Comparison of ENCODE assay signal across 1 cellular context in the genomic region with DNA sequence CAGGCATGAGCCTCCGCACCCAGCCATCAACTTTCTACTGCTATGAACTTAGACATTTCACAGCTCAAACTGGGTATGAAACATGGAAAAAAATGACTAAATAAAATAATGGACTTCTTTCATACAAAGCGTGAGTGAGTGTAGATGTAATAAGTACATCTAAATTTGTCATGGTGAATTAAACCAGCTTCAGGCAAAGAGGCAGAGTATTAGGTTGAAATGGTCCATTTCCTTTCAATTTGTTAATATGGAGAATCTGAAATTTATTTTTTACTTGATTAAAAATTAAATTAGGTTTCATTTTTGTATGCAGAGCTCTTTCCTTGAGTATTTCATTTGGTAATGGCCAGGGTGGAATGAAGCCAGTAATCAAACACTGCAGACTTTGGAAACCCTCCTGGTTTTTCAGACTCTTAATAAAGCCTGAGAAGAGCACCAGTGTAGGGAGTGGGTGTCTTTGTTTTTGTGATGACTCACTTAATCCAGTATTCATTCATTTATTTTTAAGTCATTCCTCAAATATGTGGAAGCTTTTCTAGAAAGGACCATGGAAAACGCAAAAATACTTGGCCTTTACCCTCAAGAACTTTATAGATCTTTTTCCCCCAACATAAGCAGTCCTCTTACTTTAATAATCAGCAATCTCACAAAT.
TF ChIP-seq lines count a peak whose summit lies in the region.

No MANE protein-coding gene starts in this region.

TF ChIP-seq in HCT116, 20 proteins besides CTCF, POLR2A, EP300 and RAD21:
- TF ChIP-seq, protein P1, sequence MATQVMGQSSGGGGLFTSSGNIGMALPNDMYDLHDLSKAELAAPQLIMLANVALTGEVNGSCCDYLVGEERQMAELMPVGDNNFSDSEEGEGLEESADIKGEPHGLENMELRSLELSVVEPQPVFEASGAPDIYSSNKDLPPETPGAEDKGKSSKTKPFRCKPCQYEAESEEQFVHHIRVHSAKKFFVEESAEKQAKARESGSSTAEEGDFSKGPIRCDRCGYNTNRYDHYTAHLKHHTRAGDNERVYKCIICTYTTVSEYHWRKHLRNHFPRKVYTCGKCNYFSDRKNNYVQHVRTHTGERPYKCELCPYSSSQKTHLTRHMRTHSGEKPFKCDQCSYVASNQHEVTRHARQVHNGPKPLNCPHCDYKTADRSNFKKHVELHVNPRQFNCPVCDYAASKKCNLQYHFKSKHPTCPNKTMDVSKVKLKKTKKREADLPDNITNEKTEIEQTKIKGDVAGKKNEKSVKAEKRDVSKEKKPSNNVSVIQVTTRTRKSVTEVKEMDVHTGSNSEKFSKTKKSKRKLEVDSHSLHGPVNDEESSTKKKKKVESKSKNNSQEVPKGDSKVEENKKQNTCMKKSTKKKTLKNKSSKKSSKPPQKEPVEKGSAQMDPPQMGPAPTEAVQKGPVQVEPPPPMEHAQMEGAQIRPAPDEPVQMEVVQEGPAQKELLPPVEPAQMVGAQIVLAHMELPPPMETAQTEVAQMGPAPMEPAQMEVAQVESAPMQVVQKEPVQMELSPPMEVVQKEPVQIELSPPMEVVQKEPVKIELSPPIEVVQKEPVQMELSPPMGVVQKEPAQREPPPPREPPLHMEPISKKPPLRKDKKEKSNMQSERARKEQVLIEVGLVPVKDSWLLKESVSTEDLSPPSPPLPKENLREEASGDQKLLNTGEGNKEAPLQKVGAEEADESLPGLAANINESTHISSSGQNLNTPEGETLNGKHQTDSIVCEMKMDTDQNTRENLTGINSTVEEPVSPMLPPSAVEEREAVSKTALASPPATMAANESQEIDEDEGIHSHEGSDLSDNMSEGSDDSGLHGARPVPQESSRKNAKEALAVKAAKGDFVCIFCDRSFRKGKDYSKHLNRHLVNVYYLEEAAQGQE (IDR thresholded peaks at IDR 0.05; ENCODE audit: low read depth) = no peak
- TF ChIP-seq, protein P2, sequence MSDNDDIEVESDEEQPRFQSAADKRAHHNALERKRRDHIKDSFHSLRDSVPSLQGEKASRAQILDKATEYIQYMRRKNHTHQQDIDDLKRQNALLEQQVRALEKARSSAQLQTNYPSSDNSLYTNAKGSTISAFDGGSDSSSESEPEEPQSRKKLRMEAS (IDR thresholded peaks at IDR 0.05) = no peak
- no peak for TF ChIP-seq SRF (IDR thresholded peaks at IDR 0.05; ENCODE audit: low read depth)
- no peak for TF ChIP-seq YY1 (IDR thresholded peaks at IDR 0.05; ENCODE audit: extremely low read depth, insufficient replicate concordance, low read depth, low read length)
- TF ChIP-seq POLR2AphosphoS5 (IDR thresholded peaks at IDR 0.05; ENCODE audit: low read depth, low read length) = no peak
- no peak for TF ChIP-seq CEBPB (IDR thresholded peaks at IDR 0.05; ENCODE audit: low read depth)
- TF ChIP-seq EZH2 (IDR thresholded peaks at IDR 0.05) = no peak
- no peak for TF ChIP-seq SIN3A (IDR thresholded peaks at IDR 0.05; ENCODE audit: low read depth)
- TF ChIP-seq EZH2phosphoT487 (IDR thresholded peaks at IDR 0.05; ENCODE audit: borderline replicate concordance) = no peak
- no peak for TF ChIP-seq ZNF274 (IDR thresholded peaks at IDR 0.05; ENCODE audit: low read depth, low read length)
- TF ChIP-seq FOSL1 (IDR thresholded peaks at IDR 0.05; ENCODE audit: low read depth) = peak; percentile 80
- TF ChIP-seq TCF7L2 (IDR thresholded peaks at IDR 0.05; ENCODE audit: borderline replicate concordance, extremely low read depth, insufficient read depth, insufficient read length) = no peak
- TF ChIP-seq, protein P3, sequence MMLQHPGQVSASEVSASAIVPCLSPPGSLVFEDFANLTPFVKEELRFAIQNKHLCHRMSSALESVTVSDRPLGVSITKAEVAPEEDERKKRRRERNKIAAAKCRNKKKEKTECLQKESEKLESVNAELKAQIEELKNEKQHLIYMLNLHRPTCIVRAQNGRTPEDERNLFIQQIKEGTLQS (IDR thresholded peaks at IDR 0.05) = no peak
- peak; percentile 41; the same call in 1 of the 2 replicates for TF ChIP-seq SP1 (IDR thresholded peaks at IDR 0.05; ENCODE audit: low read depth)
- TF ChIP-seq, protein P4, sequence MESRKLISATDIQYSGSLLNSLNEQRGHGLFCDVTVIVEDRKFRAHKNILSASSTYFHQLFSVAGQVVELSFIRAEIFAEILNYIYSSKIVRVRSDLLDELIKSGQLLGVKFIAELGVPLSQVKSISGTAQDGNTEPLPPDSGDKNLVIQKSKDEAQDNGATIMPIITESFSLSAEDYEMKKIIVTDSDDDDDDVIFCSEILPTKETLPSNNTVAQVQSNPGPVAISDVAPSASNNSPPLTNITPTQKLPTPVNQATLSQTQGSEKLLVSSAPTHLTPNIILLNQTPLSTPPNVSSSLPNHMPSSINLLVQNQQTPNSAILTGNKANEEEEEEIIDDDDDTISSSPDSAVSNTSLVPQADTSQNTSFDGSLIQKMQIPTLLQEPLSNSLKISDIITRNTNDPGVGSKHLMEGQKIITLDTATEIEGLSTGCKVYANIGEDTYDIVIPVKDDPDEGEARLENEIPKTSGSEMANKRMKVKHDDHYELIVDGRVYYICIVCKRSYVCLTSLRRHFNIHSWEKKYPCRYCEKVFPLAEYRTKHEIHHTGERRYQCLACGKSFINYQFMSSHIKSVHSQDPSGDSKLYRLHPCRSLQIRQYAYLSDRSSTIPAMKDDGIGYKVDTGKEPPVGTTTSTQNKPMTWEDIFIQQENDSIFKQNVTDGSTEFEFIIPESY (IDR thresholded peaks at IDR 0.05; ENCODE audit: extremely low read depth, insufficient replicate concordance, low read length) = no peak
- no peak for TF ChIP-seq ELF1 (IDR thresholded peaks at IDR 0.05; ENCODE audit: borderline replicate concordance, low read depth)
- TF ChIP-seq ZFX (IDR thresholded peaks at IDR 0.05) = no peak
- no peak for TF ChIP-seq CBX3 (IDR thresholded peaks at IDR 0.05; ENCODE audit: low read depth)
- TF ChIP-seq EGR1 (IDR thresholded peaks at IDR 0.05; ENCODE audit: low read depth) = peak; percentile 67
- TF ChIP-seq JUND (IDR thresholded peaks at IDR 0.05) = peak; percentile 70
